Comparison of ENCODE assay signal across 8 cellular contexts in genomic region chr2:205885492-205886099, GRCh38.
DNase-seq lines count a peak whose midpoint lies in the region; ATAC-seq and TF ChIP-seq lines count a peak whose summit lies in the region.

No MANE protein-coding gene starts in this region.

- H3K4me1 ChIP-seq in transverse colon: peaks cover 0 to 8% (median 0%) of the 10 kb centered on the region in 4 donors

- no peak overlapping the region for H3K4me3 ChIP-seq in GM12865 (ENCODE audit: low read depth, low read length)
- no peak overlapping the region for H3K4me3 ChIP-seq in transverse colon

- in situ Hi-C loops in transverse colon (cut with MboI; ENCODE audit: low pct_ligation_motif_present in 1 of 4, low pct_unique_long_range_greater_than_20kb in 1 of 4, low sequenced_read_pairs in 3 of 4): loop anchor here in 3 of 4 donors (10.0 kb wide), 1 partner anchor 111 kb away; no protein-coding TSS in a partner anchor

- peak; percentile 74 for DNase-seq in GM12865 (ENCODE audit: low read depth)
- peak; percentile 76 for DNase-seq in RPMI7951 (ENCODE audit: low read depth)
- peak; percentile 11 for DNase-seq in activated gamma-delta T cell treated with anti-CD3 and anti-CD28 coated beads, Interleukin-2, amount 50 U/mL, for 16 hours (ENCODE audit: low read depth)
- peak; percentile 69 for DNase-seq in germinal center (ENCODE audit: low spot score)
- peak; percentile 26 for DNase-seq in occipital lobe (lab: John Stamatoyannopoulos, UW)
- peak; percentile 89 for DNase-seq in transverse colon
- DNase-seq in NCI-H2081 (lab: John Stamatoyannopoulos, UW): no peak

- no peak for TF ChIP-seq POLR2A in transverse colon (IDR thresholded peaks at IDR 0.05)

- ATAC-seq in HG02981 (IDR thresholded peaks at IDR 0.05; ENCODE audit: unreplicated experiment): peak; percentile 67

- 32 to 88% methylated on average over 5 to 23 of the region's 23 CpGs for WGBS in transverse colon (ENCODE audit: low coverage in 1 of 2), 2 donors

- peak; percentile 89 for TF ChIP-seq CTCF in GM12865 (IDR thresholded peaks at IDR 0.05; ENCODE audit: insufficient read depth, low read depth, low read length, missing control alignments)
- TF ChIP-seq CTCF in transverse colon (IDR thresholded peaks at IDR 0.05): peak; percentile 81 to 91 (median 86)

- H3K27me3 ChIP-seq in transverse colon: no peaks in the 10 kb centered on the region

- no peaks in the 10 kb centered on the region for H3K36me3 ChIP-seq in transverse colon

- H3K9me3 ChIP-seq in transverse colon: no peaks in the 10 kb centered on the region

- intact Hi-C loops in transverse colon (cut with DNase I; ENCODE audit: low total_unique reads): loop anchor here (2.0 kb wide), 2 partner anchors 117 to 199 kb away; no protein-coding TSS in a partner anchor

- peak overlapping the region in 1 of 4 donors; percentile 13 for H3K27ac ChIP-seq in transverse colon

- TF ChIP-seq EP300 in transverse colon (IDR thresholded peaks at IDR 0.05; ENCODE audit: low read depth): no peak

Comparison
In these comparisons a context has a peak if more than half of its experiments do, and no peak if none do; other contexts are left out.
1. DNase-seq: peak in GM12865 (single experiment), RPMI7951 (single experiment), activated gamma-delta T cell treated with anti-CD3 and anti-CD28 coated beads, Interleukin-2, amount 50 U/mL, for 16 hours (single experiment), germinal center (single experiment), occipital lobe (single experiment) and transverse colon (single experiment); none in NCI-H2081 (0 of 2).